17 cellular contexts compared by ENCODE assay signal in the genomic region with DNA sequence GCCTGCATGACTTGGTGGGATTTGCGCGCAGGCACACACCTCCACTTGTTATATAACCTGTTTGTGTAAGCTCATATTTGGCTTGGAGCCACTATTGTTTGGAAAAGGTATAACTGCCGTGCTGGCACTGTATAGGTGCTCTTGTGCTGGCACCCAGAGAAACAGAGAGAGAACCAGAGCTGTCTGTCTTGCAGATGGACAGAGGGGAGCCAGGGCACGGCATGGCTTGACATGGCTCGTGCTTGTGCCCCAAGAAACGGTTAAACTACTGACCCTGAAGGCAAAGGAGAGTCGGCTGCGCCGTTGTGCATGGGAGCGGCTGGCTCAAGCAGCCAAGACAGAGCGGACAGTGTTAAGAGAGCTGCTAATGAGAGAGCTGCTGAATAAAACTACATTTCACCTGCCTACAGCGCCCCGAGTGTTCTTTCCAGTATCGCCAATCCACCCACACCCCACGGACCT. TPM values are rescaled to one million over a fixed set of nuclear protein-coding genes. Genes with fewer than 3 reads are reported as not detected.
A peak's percentile ranks its signal among the peaks of the same experiment; 100 is the strongest.
DNase-seq lines count a peak whose midpoint lies in the region; ATAC-seq, FAIRE-seq and TF ChIP-seq lines count a peak whose summit lies in the region.
"Had no signal": no experiment of that assay in that cellular context is flagged by ENCODE, and none has a peak within 500 bp of the region (broad histone marks: within the 10 kb centered on the region; RNA-seq: fewer than 3 reads in every experiment).

No MANE protein-coding gene starts in this region.

- H3K27ac ChIP-seq in esophagus muscularis mucosa (replicated peaks in 1 of 4), result no peak overlapping the region

- H3K36me3 ChIP-seq in esophagus muscularis mucosa, result no peaks in the 10 kb centered on the region
- H3K36me3 ChIP-seq: left lung had no signal

- no peaks in the 10 kb centered on the region for H3K27me3 Mint-ChIP-seq in MCF 10A (ENCODE audit: insufficient read depth, unreplicated experiment)

- DNase-seq in DMS153 (lab: John Stamatoyannopoulos, UW) (peak; percentile 82), NCI-H1048 (lab: John Stamatoyannopoulos, UW) (peak; percentile 30), NCI-H748 treated with DMSO at 0.1 percent for 48 hours (lab: John Stamatoyannopoulos, UW) (peak; percentile 49), esophagus muscularis mucosa (ENCODE audit: extremely low spot score) (peak; percentile 90), MCF 10A (ENCODE audit: unreplicated experiment) (no peak), H54 (ENCODE audit: insufficient read length, low spot score) (no peak)
- DNase-seq: activated CD8-positive, alpha-beta T cell treated with anti-CD3 and anti-CD28 coated beads, Interleukin-2, amount 10 ng/mL, durations not matched to agents 7 days and 5 days; anterior cingulate cortex; GOT3; left lung; naive thymus-derived CD8-positive, alpha-beta T cell; stimulated activated CD4-positive, alpha-beta T cell treated with anti-CD3 and anti-CD28 coated beads, Interleukin-15, amount 100 ng/mL, for 24 hours had no signal

- POLR2A ChIA-PET in MCF 10A (lab: Yijun Ruan, JAX), result no interaction called here

- intact Hi-C loops in esophagus muscularis mucosa (cut with DNase I), result no loop called here
- intact Hi-C loops in MCF 10A (cut with micrococcal nuclease), result no loop called here

- 80% methylated on average over 6 of the region's 15 CpGs for WGBS in esophagus muscularis mucosa

- H3K27ac Mint-ChIP-seq in MCF 10A (ENCODE audit: low read depth, unreplicated experiment), result no peak overlapping the region
- H3K27ac Mint-ChIP-seq: activated CD8-positive, alpha-beta T cell treated with anti-CD3 and anti-CD28 coated beads, Interleukin-2, amount 10 ng/mL, durations not matched to agents 7 days and 5 days; activated T-helper 2 cell treated with anti-CD3 and anti-CD28 coated beads, Interferon-gamma antibody, Interleukin-2, Interleukin-4, amounts not matched to agents 10 μg/mL and 5 μg/mL and 100 μg/mL, durations not matched to agents 14 hours and 24 hours and 36 hours; dendritic cell treated with granulocyte-macrophage colony-stimulating factor and Interleukin-4, amounts not matched to agents 40 ng/mL and 50 ng/mL, for 4 days; naive thymus-derived CD8-positive, alpha-beta T cell had no signal

- H3K4me3 ChIP-seq in esophagus muscularis mucosa, result no peak overlapping the region
- H3K4me3 ChIP-seq: left lung had no signal

- H3K4me1 Mint-ChIP-seq in MCF 10A (ENCODE audit: insufficient read depth, unreplicated experiment), result peaks cover 9% of the 10 kb centered on the region
- H3K4me1 Mint-ChIP-seq: naive thymus-derived CD8-positive, alpha-beta T cell had no signal

- ATAC-seq in HG02678 (IDR thresholded peaks at IDR 0.05; ENCODE audit: unreplicated experiment) (no peak), HG03520 (IDR thresholded peaks at IDR 0.05; ENCODE audit: unreplicated experiment) (no peak)
- ATAC-seq: activated CD8-positive, alpha-beta T cell treated with anti-CD3 and anti-CD28 coated beads, Interleukin-2, amount 10 ng/mL, durations not matched to agents 7 days and 5 days; left lung; naive thymus-derived CD8-positive, alpha-beta T cell had no signal

- CTCF ChIA-PET in MCF 10A (lab: Yijun Ruan, JAX), result interaction anchor here (0.6 to 1.8 kb wide), 4 partner anchors 8 to 110 kb away, joined by 3 to 5 read pairs (median 3); no protein-coding TSS in a partner anchor

- TF ChIP-seq POLR2A in esophagus muscularis mucosa (IDR thresholded peaks at IDR 0.05; ENCODE audit: low read depth), result no peak
- TF ChIP-seq POLR2A in H54 (IDR thresholded peaks at IDR 0.05; ENCODE audit: low read depth, low read length), result no peak

- H3K4me3 Mint-ChIP-seq in MCF 10A (ENCODE audit: unreplicated experiment), result no peak overlapping the region
- H3K4me3 Mint-ChIP-seq: activated CD8-positive, alpha-beta T cell treated with anti-CD3 and anti-CD28 coated beads, Interleukin-2, amount 10 ng/mL, durations not matched to agents 7 days and 5 days; dendritic cell treated with granulocyte-macrophage colony-stimulating factor and Interleukin-4, amounts not matched to agents 40 ng/mL and 50 ng/mL, for 4 days; naive thymus-derived CD8-positive, alpha-beta T cell had no signal

- no TSS peak for BruUV-seq in MCF 10A (replicated peaks; lab: Mats Ljungman, UMichigan)

- no peaks in the 10 kb centered on the region for H3K36me3 Mint-ChIP-seq in MCF 10A (ENCODE audit: insufficient read depth, unreplicated experiment)
- H3K36me3 Mint-ChIP-seq: naive thymus-derived CD8-positive, alpha-beta T cell had no signal

- no peak for TF ChIP-seq CTCF in esophagus muscularis mucosa (IDR thresholded peaks at IDR 0.05)
- no peak for TF ChIP-seq CTCF in MCF 10A (IDR thresholded peaks at IDR 0.05; ENCODE audit: unreplicated experiment)

- H3K27me3 ChIP-seq in esophagus muscularis mucosa, result peaks cover 0 to under 1% (median 0%) of the 10 kb centered on the region in 4 donors
- H3K27me3 ChIP-seq: left lung had no signal

- no peak for FAIRE-seq in H54 (lab: Jason Lieb, UNC)
- FAIRE-seq: TTC549 had no signal

- H3K9me3 ChIP-seq in esophagus muscularis mucosa, result no peaks in the 10 kb centered on the region
- H3K9me3 ChIP-seq: left lung had no signal

- no peak for TF ChIP-seq EP300 in esophagus muscularis mucosa (IDR thresholded peaks at IDR 0.05)

- no peaks in the 10 kb centered on the region for H3K9me3 Mint-ChIP-seq in MCF 10A (ENCODE audit: unreplicated experiment)
- H3K9me3 Mint-ChIP-seq: activated T-helper 2 cell treated with anti-CD3 and anti-CD28 coated beads, Interferon-gamma antibody, Interleukin-2, Interleukin-4, amounts not matched to agents 10 μg/mL and 5 μg/mL and 100 μg/mL, durations not matched to agents 14 hours and 24 hours and 36 hours; dendritic cell treated with granulocyte-macrophage colony-stimulating factor and Interleukin-4, amounts not matched to agents 40 ng/mL and 50 ng/mL, for 4 days; naive thymus-derived CD8-positive, alpha-beta T cell had no signal

- H3K4me1 ChIP-seq in esophagus muscularis mucosa, result no peaks in the 10 kb centered on the region

RNA-seq across cellular contexts. Expression of gene RAPGEF5, which starts 23.2 kb away (rescaled TPM):
- total RNA-seq in esophagus muscularis mucosa (10 to 100 TPM; 21.2 to 27.0 (median 24.1) TPM), MCF 10A (2022) (1.9 TPM in 2 replicates)
- total RNA-seq: naive thymus-derived CD8-positive, alpha-beta T cell had no signal

Comparison
In these comparisons a context has a peak if more than half of its experiments do, and no peak if none do; other contexts are left out.
1. DNase-seq: peak in DMS153 (single experiment), NCI-H1048 (single experiment), NCI-H748 treated with DMSO at 0.1 percent for 48 hours (single experiment) and esophagus muscularis mucosa (single experiment); none in MCF 10A (single experiment) and H54 (single experiment).